Comparison of ENCODE assay signal across 10 cellular contexts in genomic region chr10:118106426-118106825, GRCh38. TPM values are rescaled to one million over a fixed set of nuclear protein-coding genes. Genes with fewer than 3 reads are reported as not detected.
DNase-seq lines count a peak whose midpoint lies in the region; ATAC-seq and TF ChIP-seq lines count a peak whose summit lies in the region.
"Had no signal": no experiment of that assay in that cellular context is flagged by ENCODE, and none has a peak within 500 bp of the region (broad histone marks: within the 10 kb centered on the region; RNA-seq: fewer than 3 reads in every experiment).

No MANE protein-coding gene starts in this region.

- H3K27ac ChIP-seq in CD4-positive, alpha-beta T cell (ENCODE audit: low read depth, low read length): no peak overlapping the region
- H3K27ac ChIP-seq in HEK293 (ENCODE audit: extremely low read depth, low read depth, low read length): no peak overlapping the region

- intact Hi-C loops in CD4-positive, alpha-beta T cell (cut with DNase I, micrococcal nuclease): loop anchor here (5.0 to 10.0 kb wide), 2 partner anchors 609 to 612 kb away; no protein-coding TSS in a partner anchor

- DNase-seq in CD4-positive, alpha-beta T cell: no peak
- DNase-seq in adipocyte (ENCODE audit: low read depth) (peak; percentile 36), left kidney (ENCODE audit: low read depth, low spot score) (peak; percentile 58), activated gamma-delta T cell (lab: John Stamatoyannopoulos, UW) (no peak)
- DNase-seq: activated T-cell treated with anti-CD3 and anti-CD28 coated beads, Interleukin-2, amount 50 U/mL, for 24 hours had no signal

- H3K27ac Mint-ChIP-seq in CD4-positive, alpha-beta T cell: no peak overlapping the region
- H3K27ac Mint-ChIP-seq: activated T-cell treated with anti-CD3 and anti-CD28 coated beads, Interleukin-2, amount 50 U/mL, for 24 hours; naive thymus-derived CD4-positive, alpha-beta T cell had no signal

- no peaks in the 10 kb centered on the region for H3K4me1 Mint-ChIP-seq in CD4-positive, alpha-beta T cell (ENCODE audit: low read depth)

- CTCF ChIA-PET in CD4-positive, alpha-beta T cell (lab: Charles Lee): interaction anchor here (1.1 kb wide), 1 partner anchor 610 kb away, joined by 3 read pairs; no protein-coding TSS in a partner anchor
- CTCF ChIA-PET in HEK293 (lab: Yijun Ruan, JAX): interaction anchor here (0.7 to 1.5 kb wide), 10 partner anchors 8 to 397 kb away, joined by 3 to 11 read pairs (median 4); no protein-coding TSS in a partner anchor

- H3K9me3 Mint-ChIP-seq in CD4-positive, alpha-beta T cell: no peaks in the 10 kb centered on the region
- H3K9me3 Mint-ChIP-seq: activated T-cell treated with anti-CD3 and anti-CD28 coated beads, Interleukin-2, amount 50 U/mL, for 24 hours; naive thymus-derived CD4-positive, alpha-beta T cell had no signal

- POLR2A ChIA-PET in CD4-positive, alpha-beta T cell (lab: Charles Lee): no interaction called here
- POLR2A ChIA-PET in HEK293 (lab: Yijun Ruan, JAX): no interaction called here

- peak; percentile 20 for TF ChIP-seq CTCF in CD4-positive, alpha-beta T cell (IDR thresholded peaks at IDR 0.05)
- 0 out of 2 replicates have a peak, but pooled peaks have one; percentile 11 for TF ChIP-seq CTCF in HEK293 (tag by site-specific recombination; IDR thresholded peaks at IDR 0.05)

- no peak for ATAC-seq in CD4-positive, alpha-beta T cell (ENCODE audit: poor library complexity)
- no peak for ATAC-seq in HG03045 (IDR thresholded peaks at IDR 0.05; ENCODE audit: unreplicated experiment)
- ATAC-seq in GM21360 (IDR thresholded peaks at IDR 0.05; ENCODE audit: unreplicated experiment): no peak
- ATAC-seq in GM18907 (IDR thresholded peaks at IDR 0.05; ENCODE audit: unreplicated experiment): no peak
- ATAC-seq: naive thymus-derived CD4-positive, alpha-beta T cell had no signal

- H3K4me3 Mint-ChIP-seq in CD4-positive, alpha-beta T cell: no peak overlapping the region
- H3K4me3 Mint-ChIP-seq: activated T-cell treated with anti-CD3 and anti-CD28 coated beads, Interleukin-2, amount 50 U/mL, for 24 hours; naive thymus-derived CD4-positive, alpha-beta T cell had no signal

- H3K36me3 Mint-ChIP-seq in CD4-positive, alpha-beta T cell (ENCODE audit: low read depth): no peaks in the 10 kb centered on the region
- H3K36me3 Mint-ChIP-seq: naive thymus-derived CD4-positive, alpha-beta T cell had no signal

- peaks cover 11% of the 10 kb centered on the region for H3K27me3 ChIP-seq in CD4-positive, alpha-beta T cell (ENCODE audit: control insufficient read depth, insufficient read depth, low read length)
- H3K27me3 ChIP-seq in adipocyte (replicated peaks; ENCODE audit: control insufficient read depth, insufficient read depth, low read length): no peaks in the 10 kb centered on the region

- no peaks in the 10 kb centered on the region for H3K9me3 ChIP-seq in CD4-positive, alpha-beta T cell (ENCODE audit: control insufficient read depth, low read length)
- H3K9me3 ChIP-seq in HEK293 (ENCODE audit: control insufficient read depth, insufficient read depth, low read depth, low read length): no peaks in the 10 kb centered on the region
- no peaks in the 10 kb centered on the region for H3K9me3 ChIP-seq in adipocyte (ENCODE audit: control insufficient read depth, low read length)

- H3K36me3 ChIP-seq in HEK293 (ENCODE audit: control insufficient read depth in 2 of 2, insufficient read depth in 1 of 2, low read length in 2 of 2) (no peaks in the 10 kb centered on the region), adipocyte (ENCODE audit: control insufficient read depth, insufficient read depth, low read length, severe bottlenecking) (no peaks in the 10 kb centered on the region)

- no peak overlapping the region for H3K9ac ChIP-seq in adipocyte (ENCODE audit: low read length)

- H3K27me3 Mint-ChIP-seq in CD4-positive, alpha-beta T cell: peaks cover 23% of the 10 kb centered on the region

- H3K4me3 ChIP-seq in HEK293 (ENCODE audit: low read depth, low read length) (no peak overlapping the region), adipocyte (ENCODE audit: low read length) (no peak overlapping the region)

- H3K4me1 ChIP-seq in HEK293 (ENCODE audit: control insufficient read depth, insufficient read depth, low read length) (no peaks in the 10 kb centered on the region), adipocyte (ENCODE audit: control insufficient read depth, insufficient read depth, low read length) (peaks cover 18% of the 10 kb centered on the region)

TF ChIP-seq in HEK293, 187 proteins besides CTCF, POLR2A, EP300 and RAD21:
- TF ChIP-seq SETDB1 (IDR thresholded peaks at IDR 0.05; ENCODE audit: insufficient read length, low read length) (peak; percentile 75), ZNF202 (tag by site-specific recombination; IDR thresholded peaks at IDR 0.05; ENCODE audit: borderline replicate concordance) (no peak), ZNF654 (tag by site-specific recombination; IDR thresholded peaks at IDR 0.05; ENCODE audit: low read depth) (peak; percentile 21; the same call in 1 of the 2 replicates), ZNF157 (tag by site-specific recombination; IDR thresholded peaks at IDR 0.05) (peak; percentile 98)

RNA-seq across cellular contexts. Expression of gene RAB11FIP2, which starts 59.7 kb away (rescaled TPM):
- 10 to 100 TPM; 35.6 to 37.7 TPM for total RNA-seq in CD4-positive, alpha-beta T cell

Comparison
In these comparisons a context has a peak if more than half of its experiments do, and no peak if none do; other contexts are left out.
1. DNase-seq: peak in adipocyte (single experiment) and left kidney (single experiment); none in CD4-positive, alpha-beta T cell (0 of 10) and activated gamma-delta T cell (single experiment).